13 cellular contexts compared by ENCODE assay signal in the genomic region with DNA sequence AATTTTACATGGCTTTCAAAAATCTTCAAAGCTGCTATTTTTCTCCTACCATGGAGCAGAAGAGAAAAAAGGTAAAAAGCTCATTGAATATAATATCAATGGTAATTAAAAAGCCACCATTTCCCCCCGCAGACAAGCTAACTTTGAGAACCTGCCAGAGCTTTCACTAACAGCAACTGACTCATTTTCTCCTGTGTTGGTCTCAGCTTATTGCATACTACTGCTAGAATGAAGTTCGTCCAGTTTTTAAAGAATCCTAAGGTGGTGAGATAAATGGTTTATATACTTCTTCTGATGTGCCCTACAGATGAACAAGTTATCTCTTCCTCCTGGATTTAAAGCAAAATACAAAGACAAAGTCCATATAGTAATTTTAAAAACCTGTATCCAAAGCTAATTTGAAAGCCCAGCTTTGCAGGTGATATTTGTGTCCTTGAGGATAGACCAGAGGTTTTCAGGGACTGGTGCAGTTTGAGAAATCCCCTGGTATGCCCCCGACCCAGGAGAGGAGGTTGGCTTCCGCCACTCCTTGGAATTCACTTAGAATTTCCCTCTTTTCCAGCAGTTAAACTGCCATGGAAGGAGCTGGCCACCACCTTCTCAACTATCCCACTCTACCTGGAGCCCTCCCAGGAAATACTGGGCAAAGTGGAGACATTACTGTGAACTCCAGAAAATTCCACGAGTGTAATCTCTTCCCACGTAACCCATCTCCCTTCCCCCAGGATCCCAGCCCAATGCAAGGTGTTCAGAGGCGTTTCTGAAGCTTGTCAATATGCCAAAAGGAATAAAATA. TPM values are rescaled to one million over a fixed set of nuclear protein-coding genes. Genes with fewer than 3 reads are reported as not detected.
DNase-seq lines count a peak whose midpoint lies in the region; ATAC-seq and TF ChIP-seq lines count a peak whose summit lies in the region.
"Had no signal": no experiment of that assay in that cellular context is flagged by ENCODE, and none has a peak within 500 bp of the region (broad histone marks: within the 10 kb centered on the region; RNA-seq: fewer than 3 reads in every experiment).

No MANE protein-coding gene starts in this region.

- 0 out of 2 replicates have a peak overlapping the region, but pooled peaks have one; percentile 4 for H3K4me2 ChIP-seq in OCI-LY3 (ENCODE audit: low read length)
- H3K4me2 ChIP-seq: BLaER1 treated with 17β-estradiol and CSF1 and Interleukin-3, amounts not matched to agents 10 nM and 100 nM had no signal

- no peak overlapping the region for H3K4me3 Mint-ChIP-seq in CD8-positive, alpha-beta T cell
- no peak overlapping the region for H3K4me3 Mint-ChIP-seq in mesothelial cell of epicardium

- H3K27ac Mint-ChIP-seq in CD8-positive, alpha-beta T cell = peak overlapping the region; percentile 29
- peak overlapping the region; percentile 8 for H3K27ac Mint-ChIP-seq in mesothelial cell of epicardium

- WGBS in spleen, 5 donors = 46 to 59% (median 56%) methylated on average over 7 of the region's 7 CpGs

- POLR2A ChIA-PET in CD8-positive, alpha-beta T cell (lab: Charles Lee) = interaction anchor here (0.8 to 4.9 kb wide), 16 partner anchors 9 to 560 kb away, joined by 3 to 41 read pairs (median 4); a partner anchor contains a TSS

- no peaks in the 10 kb centered on the region for H3K9me3 Mint-ChIP-seq in CD8-positive, alpha-beta T cell
- no peaks in the 10 kb centered on the region for H3K9me3 Mint-ChIP-seq in mesothelial cell of epicardium

- TF ChIP-seq CTCF in CD8-positive, alpha-beta T cell (IDR thresholded peaks at IDR 0.05) = no peak
- no peak for TF ChIP-seq CTCF in OCI-LY3 (IDR thresholded peaks at IDR 0.05; ENCODE audit: low read depth, low read length)
- no peak for TF ChIP-seq CTCF in epithelial cell of esophagus (IDR thresholded peaks at IDR 0.05; ENCODE audit: insufficient read depth, low read depth, low read length, missing control alignments)
- no peak for TF ChIP-seq CTCF in mesothelial cell of epicardium (IDR thresholded peaks at IDR 0.05; ENCODE audit: unreplicated experiment)
- no peak for TF ChIP-seq CTCF in spleen (IDR thresholded peaks at IDR 0.05 in 8 of 11, conservative IDR thresholded peaks at IDR 0.05 in 3 of 11)

- no peak overlapping the region for H2AFZ ChIP-seq in OCI-LY3 (ENCODE audit: low read depth, low read length)

- no peaks in the 10 kb centered on the region for H3K9me3 ChIP-seq in CD8-positive, alpha-beta T cell (ENCODE audit: low read length)
- H3K9me3 ChIP-seq in OCI-LY3 (ENCODE audit: insufficient read depth, low read length) (no peaks in the 10 kb centered on the region), spleen (no peaks in the 10 kb centered on the region)
- H3K9me3 ChIP-seq: ascending aorta; BLaER1 treated with 17β-estradiol and CSF1 and Interleukin-3, amounts not matched to agents 10 nM and 100 nM; colonic mucosa; mucosa of descending colon had no signal

- H3K27me3 ChIP-seq in CD8-positive, alpha-beta T cell (ENCODE audit: insufficient read depth, low read length) = no peaks in the 10 kb centered on the region
- H3K27me3 ChIP-seq in OCI-LY3 (ENCODE audit: low read depth, low read length) (no peaks in the 10 kb centered on the region), spleen (replicated peaks in 1 of 7) (no peaks in the 10 kb centered on the region)
- H3K27me3 ChIP-seq: ascending aorta; BLaER1 treated with 17β-estradiol and CSF1 and Interleukin-3, amounts not matched to agents 10 nM and 100 nM; colonic mucosa had no signal

- peaks cover 29% of the 10 kb centered on the region for H3K36me3 Mint-ChIP-seq in CD8-positive, alpha-beta T cell
- H3K36me3 Mint-ChIP-seq in mesothelial cell of epicardium = peaks cover 11% of the 10 kb centered on the region

- no peaks in the 10 kb centered on the region for H3K79me2 ChIP-seq in OCI-LY3 (ENCODE audit: low read length)

- H3K4me3 ChIP-seq in CD8-positive, alpha-beta T cell (ENCODE audit: low read depth, low read length) = no peak overlapping the region
- H3K4me3 ChIP-seq in OCI-LY3 (ENCODE audit: low read length) (no peak overlapping the region), epithelial cell of esophagus (ENCODE audit: low read length) (no peak overlapping the region), spleen (no peak overlapping the region)
- H3K4me3 ChIP-seq: ascending aorta; BLaER1 treated with 17β-estradiol and CSF1 and Interleukin-3, amounts not matched to agents 10 nM and 100 nM; colonic mucosa; K562 had no signal

- H3K4me1 ChIP-seq in CD8-positive, alpha-beta T cell (ENCODE audit: insufficient read depth, low read length) = no peaks in the 10 kb centered on the region
- H3K4me1 ChIP-seq in OCI-LY3 (ENCODE audit: low read length) = peaks cover 9% of the 10 kb centered on the region
- peaks cover 0 to 43% (median 15%) of the 10 kb centered on the region in 6 donors for H3K4me1 ChIP-seq in spleen
- H3K4me1 ChIP-seq: colonic mucosa had no signal

- DNase-seq in CD8-positive, alpha-beta T cell = no peak
- peak; percentile 71 for DNase-seq in epithelial cell of esophagus (ENCODE audit: low read depth)
- no peak for DNase-seq in mesothelial cell of epicardium (ENCODE audit: low spot score in 2 of 2, unreplicated experiment in 2 of 2)
- DNase-seq in GF-D8 (lab: John Stamatoyannopoulos, UW) = no peak
- DNase-seq in spleen = no peak
- DNase-seq in iPS-NIHi11 (ENCODE audit: low spot score) = no peak

- no peak for TF ChIP-seq POLR2A in spleen (IDR thresholded peaks at IDR 0.05)

- intact Hi-C loops in CD8-positive, alpha-beta T cell (cut with DNase I, micrococcal nuclease) = loop anchor here (1.0 to 10.0 kb wide), 6 partner anchors 44 to 1168 kb away; no protein-coding TSS in a partner anchor
- intact Hi-C loops in spleen (cut with DNase I; ENCODE audit: low total_unique reads) = loop anchor here (2.0 kb wide), 1 partner anchor 542 kb away; no protein-coding TSS in a partner anchor

- peaks cover 5% of the 10 kb centered on the region for H3K4me1 Mint-ChIP-seq in CD8-positive, alpha-beta T cell (ENCODE audit: low read depth)
- peaks cover 20% of the 10 kb centered on the region for H3K4me1 Mint-ChIP-seq in mesothelial cell of epicardium

- peaks cover 9% of the 10 kb centered on the region; the same call in 1 of the 2 replicates for H4K20me1 ChIP-seq in OCI-LY3 (ENCODE audit: insufficient read depth, low read length)

- ATAC-seq in CD8-positive, alpha-beta T cell = no peak
- no peak for ATAC-seq in HG03565 (IDR thresholded peaks at IDR 0.05; ENCODE audit: unreplicated experiment)

- no peak overlapping the region for H3K9ac ChIP-seq in OCI-LY3 (ENCODE audit: low read length)

- peaks cover 12% of the 10 kb centered on the region for H3K36me3 ChIP-seq in CD8-positive, alpha-beta T cell (ENCODE audit: insufficient read depth, low read length)
- peaks cover 11% of the 10 kb centered on the region for H3K36me3 ChIP-seq in OCI-LY3 (replicated peaks; ENCODE audit: low read depth, low read length)
- H3K36me3 ChIP-seq in spleen = peaks cover 0 to 47% (median 17%) of the 10 kb centered on the region in 6 donors

- no peaks in the 10 kb centered on the region for H3K27me3 Mint-ChIP-seq in CD8-positive, alpha-beta T cell (ENCODE audit: low read depth)
- H3K27me3 Mint-ChIP-seq in mesothelial cell of epicardium (ENCODE audit: low read depth) = no peaks in the 10 kb centered on the region

- CTCF ChIA-PET in CD8-positive, alpha-beta T cell (lab: Charles Lee) = interaction anchor here (0.6 to 9.6 kb wide), 83 partner anchors 8 to 1359 kb away, joined by 3 to 542 read pairs (median 4); a partner anchor contains a TSS

- H3K27ac ChIP-seq in CD8-positive, alpha-beta T cell (ENCODE audit: low read depth, low read length) = no peak overlapping the region
- H3K27ac ChIP-seq in OCI-LY3 (ENCODE audit: low read length) (no peak overlapping the region), spleen (no peak overlapping the region)
- H3K27ac ChIP-seq: BLaER1 treated with 17β-estradiol and CSF1 and Interleukin-3, amounts not matched to agents 10 nM and 100 nM; colonic mucosa had no signal

RNA-seq across cellular contexts. Expression of a gene that starts 17.5 kb away (rescaled TPM):
- 1,000 to 10,000 TPM; 1,051 to 1,071 TPM for total RNA-seq in CD8-positive, alpha-beta T cell
- total RNA-seq in mesothelial cell of epicardium (73.4 to 81.1 TPM (median 79.4 TPM) in 3 replicates), spleen (100 to 1,000 TPM in 3 of 7 donors, 10 to 100 TPM in 4; 84.9 to 139 (median 96.6) TPM)
- polyA plus RNA-seq in spleen = 10 to 100 TPM; 68.2 to 86.0 (median 73.1) TPM

Comparison
In these comparisons a context has a peak if more than half of its experiments do, and no peak if none do; other contexts are left out.
1. RNA of a gene that starts 17.5 kb away (total RNA-seq): 1,051 to 1,071 TPM in CD8-positive, alpha-beta T cell; 84.9 to 139 TPM in spleen and 73.4 to 81.1 TPM in mesothelial cell of epicardium; every median in the first group is over 4 times any median in the second.